Comparison of ENCODE assay signal across 8 cellular contexts in genomic region chr19:37655689-37656491, GRCh38. TPM values are rescaled to one million over a fixed set of nuclear protein-coding genes. Genes with fewer than 3 reads are reported as not detected.
DNase-seq lines count a peak whose midpoint lies in the region; ATAC-seq lines count a peak whose summit lies in the region.

No MANE protein-coding gene starts in this region.

- H3K27ac ChIP-seq in temporal lobe (ENCODE audit: low read depth, low read length) = peak overlapping the region; percentile 92

- peaks cover 26% of the 10 kb centered on the region for H3K36me3 Mint-ChIP-seq in activated naive CD4-positive, alpha-beta T cell treated with anti-CD3 and anti-CD28 coated beads, Interleukin-2, amount 10 ng/mL, durations not matched to agents 7 days and 5 days

- peak overlapping the region; percentile 94 for H3K4me3 Mint-ChIP-seq in activated naive CD4-positive, alpha-beta T cell treated with anti-CD3 and anti-CD28 coated beads, Interleukin-2, amount 10 ng/mL, durations not matched to agents 7 days and 5 days

- H3K27me3 Mint-ChIP-seq in activated naive CD4-positive, alpha-beta T cell treated with anti-CD3 and anti-CD28 coated beads, Interleukin-2, amount 10 ng/mL, durations not matched to agents 7 days and 5 days = peaks cover 7% of the 10 kb centered on the region

- peak overlapping the region; percentile 97 for H3K27ac Mint-ChIP-seq in activated naive CD4-positive, alpha-beta T cell treated with anti-CD3 and anti-CD28 coated beads, Interleukin-2, amount 10 ng/mL, durations not matched to agents 7 days and 5 days

- peaks cover 27% of the 10 kb centered on the region for H3K4me1 Mint-ChIP-seq in activated naive CD4-positive, alpha-beta T cell treated with anti-CD3 and anti-CD28 coated beads, Interleukin-2, amount 10 ng/mL, durations not matched to agents 7 days and 5 days

- ATAC-seq in GM21390 (IDR thresholded peaks at IDR 0.05; ENCODE audit: unreplicated experiment) = peak; percentile 53

- H3K9me3 Mint-ChIP-seq in activated naive CD4-positive, alpha-beta T cell treated with anti-CD3 and anti-CD28 coated beads, Interleukin-2, amount 10 ng/mL, durations not matched to agents 7 days and 5 days = peaks cover 24% of the 10 kb centered on the region

- CTCF ChIA-PET in activated naive CD4-positive, alpha-beta T cell treated with anti-CD3 and anti-CD28 coated beads, Interleukin-2, amount 10 ng/mL, durations not matched to agents 7 days and 5 days (lab: Charles Lee) = no interaction called here

- in situ Hi-C loops in Caki2 (cut with HindIII; ENCODE audit: low pct_unique_long_range_greater_than_20kb, low sequenced_read_pairs) = no loop called here

- peak; percentile 95 for DNase-seq in Caki2 (ENCODE audit: low read depth)
- peak; percentile 66 for DNase-seq in HuH-7 (ENCODE audit: low spot score)
- peak; percentile 82 for DNase-seq in SHP77 treated with DMSO at 0.1 percent for 48 hours (lab: John Stamatoyannopoulos, UW)
- peak; percentile 89 for DNase-seq in activated naive CD4-positive, alpha-beta T cell treated with anti-CD3 and anti-CD28 coated beads, Interleukin-2, amount 10 ng/mL, durations not matched to agents 7 days and 5 days
- DNase-seq in globus pallidus (ENCODE audit: low spot score) = peak; percentile 83
- DNase-seq in occipital lobe (lab: John Stamatoyannopoulos, UW) = peak; percentile 83

RNA-seq across cellular contexts. Expression of gene ZFP30, which starts 0.6 kb away (rescaled TPM):
- 19.8 and 27.6 TPM in 2 replicates for total RNA-seq in Caki2 (2014; rRNA removed; shearing (Covaris generic); ENCODE audit: low replicate concordance)
- total RNA-seq in occipital lobe (80.6 TPM), temporal lobe (78.4 TPM)

Comparison
In these comparisons a context has a peak if more than half of its experiments do, and no peak if none do; other contexts are left out.
1. Peak in every context shown above with its lines: DNase-seq, ATAC-seq and H3K27ac ChIP-seq.